ENCODE assay signal across 1 cellular context in the genomic region with DNA sequence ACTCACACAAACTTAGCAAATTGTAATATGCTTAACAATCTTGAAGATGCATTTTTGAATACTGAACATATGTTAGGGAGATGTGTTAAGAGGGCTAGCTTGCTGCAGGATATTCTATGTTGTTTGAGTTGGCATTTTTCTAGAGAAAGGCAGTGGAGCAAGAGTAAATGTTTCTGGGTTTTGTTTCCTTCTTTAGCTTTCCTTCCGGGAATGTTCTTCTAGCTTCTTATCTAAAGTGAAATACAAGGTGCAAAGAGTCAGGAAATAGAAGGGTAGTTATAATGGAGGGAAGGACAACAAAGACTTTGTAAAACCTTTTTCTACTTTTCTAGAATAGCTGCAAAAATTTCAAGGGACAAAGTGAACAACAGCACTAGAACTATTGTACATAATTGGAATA.
TF ChIP-seq lines count a peak whose summit lies in the region.

No MANE protein-coding gene starts in this region.

TF ChIP-seq in GM12878, 131 proteins besides CTCF, POLR2A, EP300 and RAD21 (continued from another document):
- TF ChIP-seq, protein P1, sequence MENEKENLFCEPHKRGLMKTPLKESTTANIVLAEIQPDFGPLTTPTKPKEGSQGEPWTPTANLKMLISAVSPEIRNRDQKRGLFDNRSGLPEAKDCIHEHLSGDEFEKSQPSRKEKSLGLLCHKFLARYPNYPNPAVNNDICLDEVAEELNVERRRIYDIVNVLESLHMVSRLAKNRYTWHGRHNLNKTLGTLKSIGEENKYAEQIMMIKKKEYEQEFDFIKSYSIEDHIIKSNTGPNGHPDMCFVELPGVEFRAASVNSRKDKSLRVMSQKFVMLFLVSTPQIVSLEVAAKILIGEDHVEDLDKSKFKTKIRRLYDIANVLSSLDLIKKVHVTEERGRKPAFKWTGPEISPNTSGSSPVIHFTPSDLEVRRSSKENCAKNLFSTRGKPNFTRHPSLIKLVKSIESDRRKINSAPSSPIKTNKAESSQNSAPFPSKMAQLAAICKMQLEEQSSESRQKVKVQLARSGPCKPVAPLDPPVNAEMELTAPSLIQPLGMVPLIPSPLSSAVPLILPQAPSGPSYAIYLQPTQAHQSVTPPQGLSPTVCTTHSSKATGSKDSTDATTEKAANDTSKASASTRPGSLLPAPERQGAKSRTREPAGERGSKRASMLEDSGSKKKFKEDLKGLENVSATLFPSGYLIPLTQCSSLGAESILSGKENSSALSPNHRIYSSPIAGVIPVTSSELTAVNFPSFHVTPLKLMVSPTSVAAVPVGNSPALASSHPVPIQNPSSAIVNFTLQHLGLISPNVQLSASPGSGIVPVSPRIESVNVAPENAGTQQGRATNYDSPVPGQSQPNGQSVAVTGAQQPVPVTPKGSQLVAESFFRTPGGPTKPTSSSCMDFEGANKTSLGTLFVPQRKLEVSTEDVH (IDR thresholded peaks at IDR 0.05; ENCODE audit: low read depth, partially characterized antibody) = no peak
- TF ChIP-seq, protein P2, sequence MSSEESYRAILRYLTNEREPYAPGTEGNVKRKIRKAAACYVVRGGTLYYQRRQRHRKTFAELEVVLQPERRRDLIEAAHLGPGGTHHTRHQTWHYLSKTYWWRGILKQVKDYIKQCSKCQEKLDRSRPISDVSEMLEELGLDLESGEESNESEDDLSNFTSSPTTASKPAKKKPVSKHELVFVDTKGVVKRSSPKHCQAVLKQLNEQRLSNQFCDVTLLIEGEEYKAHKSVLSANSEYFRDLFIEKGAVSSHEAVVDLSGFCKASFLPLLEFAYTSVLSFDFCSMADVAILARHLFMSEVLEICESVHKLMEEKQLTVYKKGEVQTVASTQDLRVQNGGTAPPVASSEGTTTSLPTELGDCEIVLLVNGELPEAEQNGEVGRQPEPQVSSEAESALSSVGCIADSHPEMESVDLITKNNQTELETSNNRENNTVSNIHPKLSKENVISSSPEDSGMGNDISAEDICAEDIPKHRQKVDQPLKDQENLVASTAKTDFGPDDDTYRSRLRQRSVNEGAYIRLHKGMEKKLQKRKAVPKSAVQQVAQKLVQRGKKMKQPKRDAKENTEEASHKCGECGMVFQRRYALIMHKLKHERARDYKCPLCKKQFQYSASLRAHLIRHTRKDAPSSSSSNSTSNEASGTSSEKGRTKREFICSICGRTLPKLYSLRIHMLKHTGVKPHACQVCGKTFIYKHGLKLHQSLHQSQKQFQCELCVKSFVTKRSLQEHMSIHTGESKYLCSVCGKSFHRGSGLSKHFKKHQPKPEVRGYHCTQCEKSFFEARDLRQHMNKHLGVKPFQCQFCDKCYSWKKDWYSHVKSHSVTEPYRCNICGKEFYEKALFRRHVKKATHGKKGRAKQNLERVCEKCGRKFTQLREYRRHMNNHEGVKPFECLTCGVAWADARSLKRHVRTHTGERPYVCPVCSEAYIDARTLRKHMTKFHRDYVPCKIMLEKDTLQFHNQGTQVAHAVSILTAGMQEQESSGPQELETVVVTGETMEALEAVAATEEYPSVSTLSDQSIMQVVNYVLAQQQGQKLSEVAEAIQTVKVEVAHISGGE (CRISPR knock-in tag; IDR thresholded peaks at IDR 0.05) = no peak
